ENCODE assay signal across 8 cellular contexts in the genomic region with DNA sequence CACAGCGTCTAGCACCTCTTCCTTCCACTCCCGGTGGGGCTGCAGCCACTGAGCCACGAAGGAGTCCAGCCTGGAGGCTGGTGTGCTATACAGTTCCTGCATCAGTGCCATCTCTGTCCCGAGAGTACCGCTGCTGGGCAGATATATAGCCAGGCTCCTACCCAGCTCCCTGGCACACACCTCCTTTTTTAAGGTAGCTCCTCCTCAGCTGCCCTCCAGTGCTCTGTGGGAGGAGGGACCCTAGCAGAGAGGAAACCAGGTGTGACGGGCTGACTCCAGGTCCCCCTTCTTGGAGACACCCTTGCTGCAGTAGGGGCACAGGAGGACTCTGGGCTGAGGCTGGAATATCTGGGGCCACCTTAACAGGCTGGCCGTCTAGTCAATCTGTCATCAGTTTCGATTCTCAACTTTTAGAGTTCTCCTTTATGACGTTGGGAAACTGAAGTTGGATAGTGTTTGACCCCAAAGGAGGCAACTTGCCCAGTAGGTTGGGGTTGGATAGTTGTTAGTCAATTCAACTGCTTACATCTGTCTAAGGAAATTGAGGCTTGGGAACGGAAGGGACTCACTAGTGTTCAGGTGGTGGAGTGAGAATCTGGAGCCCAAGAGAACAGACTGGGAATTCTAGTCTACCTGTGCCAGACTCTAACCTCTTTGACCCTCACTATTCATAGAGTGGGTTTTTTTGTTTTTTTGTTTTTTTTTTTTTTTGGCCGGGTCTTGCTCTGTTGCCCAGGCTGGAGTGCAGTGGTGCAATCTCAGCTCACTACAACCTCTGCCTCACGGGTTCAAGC. TPM values are rescaled to one million over a fixed set of nuclear protein-coding genes. Genes with fewer than 3 reads are reported as not detected.
DNase-seq lines count a peak whose midpoint lies in the region; ATAC-seq and TF ChIP-seq lines count a peak whose summit lies in the region.

Gene OASL (minus strand): TSS at position 386 of the 794 bp plus-strand sequence. CDS start 275 bp downstream, at position 111.

- 51% methylated on average over 11 of the region's 12 CpGs for WGBS in hepatocyte (ENCODE audit: low lambda C conversion rate, missing lambda C conversion rate)

- TF ChIP-seq CTCF in GM12864 (IDR thresholded peaks at IDR 0.05; ENCODE audit: low read depth, low read length, missing control alignments) = no peak
- TF ChIP-seq CTCF in OCI-LY7 (conservative IDR thresholded peaks at IDR 0.05; ENCODE audit: low read length) = no peak
- no peak for TF ChIP-seq CTCF in hepatocyte (IDR thresholded peaks at IDR 0.05; ENCODE audit: poor library complexity)
- no peak for TF ChIP-seq CTCF in mesothelial cell of epicardium (IDR thresholded peaks at IDR 0.05; ENCODE audit: unreplicated experiment)

- H3K79me2 ChIP-seq in OCI-LY7 (ENCODE audit: insufficient read depth, low read depth, low read length) (no peaks in the 10 kb centered on the region), hepatocyte (no peaks in the 10 kb centered on the region)

- H3K9me2 ChIP-seq in OCI-LY7 (ENCODE audit: insufficient read depth, low read length) (no peaks in the 10 kb centered on the region), hepatocyte (replicated peaks; ENCODE audit: insufficient read depth) (no peaks in the 10 kb centered on the region)

- intact Hi-C loops in OCI-LY7 (cut with micrococcal nuclease; ENCODE audit: unreplicated experiment) = no loop called here

- H3K4me1 ChIP-seq in OCI-LY7 (ENCODE audit: insufficient read depth, low read length, poor library complexity, severe bottlenecking) (peaks cover 11% of the 10 kb centered on the region), hepatocyte (ENCODE audit: insufficient read depth) (no peaks in the 10 kb centered on the region)

- H4K20me1 ChIP-seq in OCI-LY7 (ENCODE audit: insufficient read depth, low read length) (no peaks in the 10 kb centered on the region), hepatocyte (ENCODE audit: insufficient read depth, poor library complexity, severe bottlenecking) (no peaks in the 10 kb centered on the region)

- H3K9me3 ChIP-seq in OCI-LY7 (ENCODE audit: low read length) (no peaks in the 10 kb centered on the region), hepatocyte (ENCODE audit: low read depth) (no peaks in the 10 kb centered on the region)

- peak; percentile 75 for ATAC-seq in HG02588 (IDR thresholded peaks at IDR 0.05; ENCODE audit: unreplicated experiment)

- H3K36me3 Mint-ChIP-seq in activated naive CD4-positive, alpha-beta T cell treated with anti-CD3 and anti-CD28 coated beads, Interleukin-2, amount 10 ng/mL, durations not matched to agents 7 days and 5 days = peaks cover 19% of the 10 kb centered on the region
- H3K36me3 Mint-ChIP-seq in mesothelial cell of epicardium = no peaks in the 10 kb centered on the region

- no peaks in the 10 kb centered on the region for H3K27me3 ChIP-seq in hepatocyte

- POLR2A ChIA-PET in OCI-LY7 (lab: Charles Lee) = no interaction called here

- H2AFZ ChIP-seq in OCI-LY7 (ENCODE audit: low read length) (peak within 1 kb of the TSS; percentile 52; the same call in 1 of the 2 replicates), hepatocyte (no peak within 1 kb of the TSS)

- peaks cover 29% of the 10 kb centered on the region for H3K27me3 Mint-ChIP-seq in activated naive CD4-positive, alpha-beta T cell treated with anti-CD3 and anti-CD28 coated beads, Interleukin-2, amount 10 ng/mL, durations not matched to agents 7 days and 5 days
- H3K27me3 Mint-ChIP-seq in mesothelial cell of epicardium (ENCODE audit: low read depth) = peaks cover 50% of the 10 kb centered on the region

- peaks cover 5% of the 10 kb centered on the region for H3K9me3 Mint-ChIP-seq in activated naive CD4-positive, alpha-beta T cell treated with anti-CD3 and anti-CD28 coated beads, Interleukin-2, amount 10 ng/mL, durations not matched to agents 7 days and 5 days
- H3K9me3 Mint-ChIP-seq in mesothelial cell of epicardium = no peaks in the 10 kb centered on the region

- no peak within 1 kb of the TSS for H3K27ac ChIP-seq in OCI-LY7 (ENCODE audit: low read depth, low read length, poor library complexity, severe bottlenecking)
- no peak within 1 kb of the TSS for H3K27ac ChIP-seq in hepatocyte

- CTCF ChIA-PET in OCI-LY7 (lab: Charles Lee; ENCODE audit: unreplicated experiment) = interaction anchor here (0.6 kb wide), 1 partner anchor 50 kb away, joined by 3 read pairs; no protein-coding TSS in a partner anchor
- CTCF ChIA-PET in activated naive CD4-positive, alpha-beta T cell treated with anti-CD3 and anti-CD28 coated beads, Interleukin-2, amount 10 ng/mL, durations not matched to agents 7 days and 5 days (lab: Charles Lee) = interaction anchor here (1.0 to 5.6 kb wide), 3 partner anchors 13 to 32 kb away, joined by 3 to 32 read pairs (median 3); no protein-coding TSS in a partner anchor

- DNase-seq in GM12864 (ENCODE audit: low read depth) = no peak
- DNase-seq in OCI-LY7 (ENCODE audit: low spot score) = no peak
- peak; percentile 69 for DNase-seq in activated naive CD4-positive, alpha-beta T cell treated with anti-CD3 and anti-CD28 coated beads, Interleukin-2, amount 10 ng/mL, durations not matched to agents 7 days and 5 days
- DNase-seq in hepatocyte (ENCODE audit: low spot score) = peak; percentile 2
- DNase-seq in stimulated activated CD8-positive, alpha-beta memory T cell treated with anti-CD3 and anti-CD28 coated beads, Interleukin-12 subunit alpha, Interleukin-12 subunit beta, amount 100 ng/mL, for 1 hour (ENCODE audit: low read depth) = peak; percentile 64
- DNase-seq in epidermal melanocyte (ENCODE audit: insufficient read length, low spot score) = no peak
- no peak for DNase-seq in mesothelial cell of epicardium (ENCODE audit: low spot score in 2 of 2, unreplicated experiment in 2 of 2)

- H3K4me3 Mint-ChIP-seq in activated naive CD4-positive, alpha-beta T cell treated with anti-CD3 and anti-CD28 coated beads, Interleukin-2, amount 10 ng/mL, durations not matched to agents 7 days and 5 days = peak within 1 kb of the TSS; percentile 92
- no peak within 1 kb of the TSS for H3K4me3 Mint-ChIP-seq in mesothelial cell of epicardium

- H3K4me2 ChIP-seq in OCI-LY7 (ENCODE audit: low read length) (peak within 1 kb of the TSS; percentile 50), hepatocyte (peak within 1 kb of the TSS; percentile 64)

- H3K27ac Mint-ChIP-seq in activated naive CD4-positive, alpha-beta T cell treated with anti-CD3 and anti-CD28 coated beads, Interleukin-2, amount 10 ng/mL, durations not matched to agents 7 days and 5 days = peak within 1 kb of the TSS; percentile 91
- H3K27ac Mint-ChIP-seq in mesothelial cell of epicardium = no peak within 1 kb of the TSS

- no TSS peak for BruUV-seq in OCI-LY7 (replicated peaks; lab: Mats Ljungman, UMichigan)

- peaks cover 53% of the 10 kb centered on the region for H3K4me1 Mint-ChIP-seq in activated naive CD4-positive, alpha-beta T cell treated with anti-CD3 and anti-CD28 coated beads, Interleukin-2, amount 10 ng/mL, durations not matched to agents 7 days and 5 days
- H3K4me1 Mint-ChIP-seq in mesothelial cell of epicardium = no peaks in the 10 kb centered on the region

- H3K36me3 ChIP-seq in OCI-LY7 (ENCODE audit: insufficient read depth, low read length) (no peaks in the 10 kb centered on the region), hepatocyte (replicated peaks; ENCODE audit: insufficient read depth, low read depth) (no peaks in the 10 kb centered on the region)

- peak within 1 kb of the TSS; percentile 85 for H3K4me3 ChIP-seq in GM12864 (ENCODE audit: low read depth, low read length)
- H3K4me3 ChIP-seq in OCI-LY7 (ENCODE audit: low read depth, low read length, poor library complexity, severe bottlenecking) = peak within 1 kb of the TSS; percentile 45
- no peak within 1 kb of the TSS for H3K4me3 ChIP-seq in hepatocyte

RNA-seq across cellular contexts. Expression of gene OASL, which starts in this region (rescaled TPM):
- total RNA-seq in OCI-LY7 (2014; rRNA removed; shearing (Covaris generic)) = 0.09 TPM in 1 of 2 replicates, not detected in the other
- total RNA-seq in OCI-LY7 (2022) = 0.25 TPM in 1 of 2 replicates, not detected in the other
- 0.27 and 0.52 TPM in 2 replicates for total RNA-seq in hepatocyte
- 0.13 and 0.47 TPM in 2 replicates for polyA plus RNA-seq in hepatocyte
- total RNA-seq in mesothelial cell of epicardium = 0.11 TPM in 1 of 3 replicates, not detected in the others

Comparison
In these comparisons a context has a peak if more than half of its experiments do, and no peak if none do; other contexts are left out.
1. Peak in DNase-seq and H3K4me2 ChIP-seq in hepatocyte; RNA of the gene not detected or under 1 TPM.
2. DNase-seq: peak in activated naive CD4-positive, alpha-beta T cell treated with anti-CD3 and anti-CD28 coated beads, Interleukin-2, amount 10 ng/mL, durations not matched to agents 7 days and 5 days (single experiment) and stimulated activated CD8-positive, alpha-beta memory T cell treated with anti-CD3 and anti-CD28 coated beads, Interleukin-12 subunit alpha, Interleukin-12 subunit beta, amount 100 ng/mL, for 1 hour (single experiment); none in GM12864 (single experiment), OCI-LY7 (single experiment), epidermal melanocyte (single experiment) and mesothelial cell of epicardium (0 of 2).